In the genomic region with DNA sequence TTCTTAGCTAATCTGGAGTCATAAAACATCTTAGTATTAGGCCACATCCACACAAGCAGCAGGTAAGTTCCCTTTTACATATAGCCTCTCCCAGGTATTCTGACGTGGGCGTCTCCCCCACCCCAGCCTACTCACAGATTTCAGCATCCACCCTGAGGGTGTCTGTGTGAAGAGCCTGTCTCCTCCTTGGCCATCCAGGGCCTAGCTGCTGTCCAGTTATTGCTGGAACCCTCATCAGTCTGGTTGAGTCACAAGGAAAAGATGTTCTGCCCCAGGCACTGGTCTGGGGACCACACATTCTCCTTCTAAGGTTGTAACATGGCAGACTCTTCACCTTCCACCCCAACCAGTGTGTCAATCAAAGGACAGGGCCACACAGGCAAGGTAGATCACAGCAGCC, we compare ENCODE assay signal across 14 cellular contexts. TPM values are rescaled to one million over a fixed set of nuclear protein-coding genes. Genes with fewer than 3 reads are reported as not detected.
DNase-seq lines count a peak whose midpoint lies in the region; ATAC-seq lines count a peak whose summit lies in the region.
"Had no signal": no experiment of that assay in that cellular context is flagged by ENCODE, and none has a peak within 500 bp of the region (broad histone marks: within the 10 kb centered on the region; RNA-seq: fewer than 3 reads in every experiment).

No MANE protein-coding gene starts in this region.

- H3K27ac ChIP-seq in BLaER1 treated with 17β-estradiol and CSF1 and Interleukin-3, amounts not matched to agents 10 nM and 100 nM, result peak overlapping the region in 6 of 11 experiments; percentile 48 to 84 (median 80); a peak in 12 of 22 replicates
- H3K27ac ChIP-seq in trophoblast cell (ENCODE audit: low read depth, low read length), result no peak overlapping the region

- no CpG with 5 or more reads among the region's 2 CpGs for WGBS in trophoblast cell (ENCODE audit: extremely low coverage, insufficient coverage, insufficient read length)

- DNase-seq in ELR (ENCODE audit: low read depth) (peak; percentile 17), RPMI7951 (ENCODE audit: low read depth) (peak; percentile 25), trophoblast cell (peak; percentile 99 to 100), NCI-H1694 (lab: John Stamatoyannopoulos, UW) (no peak)
- DNase-seq: BE2C; CD4-positive, CD25-positive, alpha-beta regulatory T cell; DMS53; EL; GDM1; HCEC 1CT; HFFc6 had no signal

- no peak overlapping the region for H3K23ac ChIP-seq in trophoblast cell (ENCODE audit: low read length)

- H3K4me1 ChIP-seq in BLaER1 treated with 17β-estradiol and CSF1 and Interleukin-3, amounts not matched to agents 10 nM and 100 nM, result peaks cover 23 to 72% (median 64%) of the 10 kb centered on the region in 10 experiments
- H3K4me1 ChIP-seq in trophoblast cell (ENCODE audit: control insufficient read depth in 1 of 2, insufficient read depth in 2 of 2, low read length in 2 of 2), result no peaks in the 10 kb centered on the region

- peak overlapping the region in 2 of 11 experiments; percentile 50 to 71; a peak in 3 of 22 replicates for H3K9ac ChIP-seq in BLaER1 treated with 17β-estradiol and CSF1 and Interleukin-3, amounts not matched to agents 10 nM and 100 nM
- H3K9ac ChIP-seq in trophoblast cell (ENCODE audit: low read length), result no peak overlapping the region

- H2AFZ ChIP-seq in trophoblast cell (ENCODE audit: insufficient read depth, low read length, poor library complexity), result no peak overlapping the region

- no peak overlapping the region for H2AK5ac ChIP-seq in trophoblast cell (ENCODE audit: low read length)

- no peaks in the 10 kb centered on the region for H3K79me1 ChIP-seq in trophoblast cell (ENCODE audit: low read length)

- H3K9me3 ChIP-seq in BLaER1 treated with 17β-estradiol and CSF1 and Interleukin-3, amounts not matched to agents 10 nM and 100 nM (replicated peaks in 1 of 11), result peaks cover 0 to 12% (median 4%) of the 10 kb centered on the region in 11 experiments; a peak in 4 of 22 replicates
- no peaks in the 10 kb centered on the region for H3K9me3 ChIP-seq in trophoblast cell (ENCODE audit: insufficient read depth, low read depth, low read length)
- H3K9me3 ChIP-seq: BE2C had no signal

- ATAC-seq in GM18868 (IDR thresholded peaks at IDR 0.05; ENCODE audit: unreplicated experiment), result no peak
- no peak for ATAC-seq in GM19467 (IDR thresholded peaks at IDR 0.05; ENCODE audit: unreplicated experiment)

- H3K4me3 ChIP-seq in BLaER1 treated with 17β-estradiol and CSF1 and Interleukin-3, amounts not matched to agents 10 nM and 100 nM, result no peak overlapping the region
- no peak overlapping the region for H3K4me3 ChIP-seq in trophoblast cell (ENCODE audit: low read depth, low read length)

- H4K12ac ChIP-seq in trophoblast cell (ENCODE audit: low read depth, low read length), result no peak overlapping the region

- no peak overlapping the region for H3K14ac ChIP-seq in trophoblast cell (ENCODE audit: low read length)

- H2BK120ac ChIP-seq in trophoblast cell (ENCODE audit: insufficient read depth, low read length, poor library complexity), result no peak overlapping the region

- no peaks in the 10 kb centered on the region for H3K79me2 ChIP-seq in trophoblast cell (ENCODE audit: control insufficient read depth, insufficient read depth, low read length, poor library complexity)

- no peaks in the 10 kb centered on the region for H4K20me1 ChIP-seq in BLaER1 treated with 17β-estradiol and CSF1 and Interleukin-3, amounts not matched to agents 10 nM and 100 nM

- H3K4me2 ChIP-seq in BLaER1 treated with 17β-estradiol and CSF1 and Interleukin-3, amounts not matched to agents 10 nM and 100 nM, result peak overlapping the region in 10 of 11 experiments; percentile 68 to 88 (median 78); a peak in 19 of 22 replicates
- no peak overlapping the region for H3K4me2 ChIP-seq in trophoblast cell (ENCODE audit: low read length)

- no peak overlapping the region for H2BK12ac ChIP-seq in trophoblast cell (ENCODE audit: low read length)

- H4K91ac ChIP-seq in trophoblast cell (ENCODE audit: low read depth, low read length), result no peak overlapping the region

- no peak overlapping the region for H2BK5ac ChIP-seq in trophoblast cell (ENCODE audit: low read depth, low read length, poor library complexity)

- peaks cover 0 to 10% (median 0%) of the 10 kb centered on the region in 11 experiments; a peak in 1 of 22 replicates for H3K27me3 ChIP-seq in BLaER1 treated with 17β-estradiol and CSF1 and Interleukin-3, amounts not matched to agents 10 nM and 100 nM
- H3K27me3 ChIP-seq in trophoblast cell (ENCODE audit: insufficient read depth, low read length), result no peaks in the 10 kb centered on the region
- H3K27me3 ChIP-seq: BE2C had no signal

- no peak overlapping the region for H3K4ac ChIP-seq in trophoblast cell (ENCODE audit: low read depth, low read length)

- H4K8ac ChIP-seq in trophoblast cell (ENCODE audit: low read depth, low read length), result no peak overlapping the region

- H3K36me3 ChIP-seq in BLaER1 treated with 17β-estradiol and CSF1 and Interleukin-3, amounts not matched to agents 10 nM and 100 nM, result no peaks in the 10 kb centered on the region
- H3K36me3 ChIP-seq in trophoblast cell (ENCODE audit: control insufficient read depth in 1 of 2, insufficient read depth in 2 of 2, low read length in 2 of 2), result no peaks in the 10 kb centered on the region
- H3K36me3 ChIP-seq: BE2C had no signal

- H3K18ac ChIP-seq in trophoblast cell (ENCODE audit: low read length), result no peak overlapping the region

RNA-seq across cellular contexts. Expression of a gene that starts 57.6 kb away (rescaled TPM):
- total RNA-seq in RPMI7951 (2014; rRNA removed; shearing (Covaris generic)), result 16.0 and 16.1 TPM in 2 replicates
- polyA plus RNA-seq in trophoblast cell (2013), result 17.3 and 18.1 TPM in 2 replicates
